Comparison of ENCODE assay signal across 23 cellular contexts in the genomic region with DNA sequence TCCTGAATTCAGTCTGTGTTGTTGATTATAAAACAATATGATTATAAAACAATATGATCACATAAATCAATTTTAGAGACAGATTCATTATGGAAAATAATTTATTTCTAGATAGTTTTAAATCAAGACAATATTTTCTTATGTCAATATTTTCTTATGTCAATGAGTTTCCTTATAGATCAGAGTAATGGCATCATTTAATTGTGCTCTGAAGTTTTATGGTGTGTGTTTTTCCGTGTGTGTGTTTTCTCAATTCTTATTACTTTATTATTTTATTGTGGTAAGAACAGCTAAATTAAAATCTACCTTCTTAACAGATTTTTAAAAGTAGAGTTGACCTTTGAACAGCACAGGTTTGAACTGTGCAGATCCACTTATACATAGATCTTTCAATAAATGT.
"Had no signal": no experiment of that assay in that cellular context is flagged by ENCODE, and none has a peak within 500 bp of the region (broad histone marks: within the 10 kb centered on the region; RNA-seq: fewer than 3 reads in every experiment).

No MANE protein-coding gene starts in this region.

- ATAC-seq: naive thymus-derived CD4-positive, alpha-beta T cell; natural killer cell treated with Interleukin-12 subunit alpha and Interleukin-12 subunit beta and Interleukin-15 and Interleukin-18, amount 100 ng/mL, for 72 hours; right cardiac atrium; sciatic nerve; stimulated activated effector memory CD8-positive, alpha-beta T cell treated with anti-CD3 and anti-CD28 coated beads, Interleukin-12 subunit alpha, Interleukin-12 subunit beta, amount 100 ng/mL, for 72 hours; stimulated activated naive CD8-positive, alpha-beta T cell treated with anti-CD3 and anti-CD28 coated beads, Interleukin-15, amount 100 ng/mL, for 72 hours had no signal

- H3K9me3 ChIP-seq: ovary, prostate gland, upper lobe of left lung, vagina had no signal

- DNase-seq: hypothalamus; immature natural killer cell; kidney; left ventricle myocardium inferior; mesendoderm; naive thymus-derived CD4-positive, alpha-beta T cell; ovary; retina; right cardiac atrium; spleen; stimulated activated CD4-positive, alpha-beta T cell treated with anti-CD3 and anti-CD28 coated beads, Interleukin-4, amount 100 ng/mL, for 24 hours; stimulated activated naive CD4-positive, alpha-beta T cell treated with Interleukin-2 at 50 U/mL for 16 hours; stimulated activated naive CD8-positive, alpha-beta T cell treated with anti-CD3 and anti-CD28 coated beads, Interleukin-15, amount 100 ng/mL, for 72 hours; substantia nigra; upper lobe of left lung had no signal

- H3K36me3 ChIP-seq: left ventricle myocardium inferior, ovary, prostate gland, spleen, tibial nerve, upper lobe of left lung, vagina had no signal

- H3K27ac ChIP-seq: left ventricle myocardium inferior, ovary, prostate gland, skin epidermis, spleen, tibial nerve, upper lobe of left lung, vagina had no signal

- H3K4me1 ChIP-seq: left ventricle myocardium inferior, prostate gland, spleen, tibial nerve, upper lobe of left lung, vagina had no signal

- H3K27me3 ChIP-seq: ovary, spleen, tibial nerve, upper lobe of left lung, vagina had no signal

- H3K4me3 ChIP-seq: left ventricle myocardium inferior, lung, ovary, prostate gland, skin epidermis, spleen, tibial nerve, upper lobe of left lung, vagina had no signal
